In the genomic region with DNA sequence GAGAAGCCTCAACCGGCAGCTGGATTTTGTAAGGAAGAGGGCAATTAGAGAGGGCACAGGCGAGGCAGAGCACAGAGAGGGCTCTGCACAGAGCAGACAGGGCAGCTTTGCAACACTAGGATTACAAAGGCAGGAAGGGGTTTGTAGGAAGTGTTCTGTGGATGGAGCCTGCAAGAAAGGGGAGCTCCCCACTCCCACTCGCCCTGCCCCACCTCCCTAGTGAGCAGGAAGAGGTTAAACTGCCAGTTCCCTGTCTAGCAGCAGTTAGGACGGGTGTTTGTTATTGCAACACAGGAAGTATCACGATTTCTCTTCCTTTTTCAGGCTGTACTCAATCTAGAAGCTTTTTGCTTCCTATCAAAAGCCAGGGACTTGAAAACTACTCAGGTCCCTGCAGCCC, we compare ENCODE assay signal across 8 cellular contexts.
DNase-seq lines count a peak whose midpoint lies in the region; ATAC-seq lines count a peak whose summit lies in the region.

No MANE protein-coding gene starts in this region.

- no peaks in the 10 kb centered on the region for H3K27me3 Mint-ChIP-seq in activated T-cell treated with anti-CD3 and anti-CD28 coated beads, Interleukin-2, amount 50 U/mL, for 72 hours (ENCODE audit: low read depth)
- H3K27me3 Mint-ChIP-seq in stimulated activated naive CD8-positive, alpha-beta T cell treated with anti-CD3 and anti-CD28 coated beads, Interleukin-15, amount 100 ng/mL, for 72 hours = no peaks in the 10 kb centered on the region

- H3K4me3 ChIP-seq in MG63 = no peak overlapping the region

- no peaks in the 10 kb centered on the region for H3K9me3 Mint-ChIP-seq in activated T-cell treated with anti-CD3 and anti-CD28 coated beads, Interleukin-2, amount 50 U/mL, for 72 hours
- H3K9me3 Mint-ChIP-seq in stimulated activated naive CD8-positive, alpha-beta T cell treated with anti-CD3 and anti-CD28 coated beads, Interleukin-15, amount 100 ng/mL, for 72 hours = no peaks in the 10 kb centered on the region

- ATAC-seq in GM18867 (IDR thresholded peaks at IDR 0.05; ENCODE audit: unreplicated experiment) (peak; percentile 64), left lobe of liver (peak; percentile 43), HG02870 (IDR thresholded peaks at IDR 0.05; ENCODE audit: unreplicated experiment) (no peak)
- peak; percentile 65 to 85 for ATAC-seq in activated T-cell treated with anti-CD3 and anti-CD28 coated beads, Interleukin-2, amount 50 U/mL, for 72 hours (replicated peaks in 1 of 2)
- ATAC-seq in stimulated activated naive CD8-positive, alpha-beta T cell treated with anti-CD3 and anti-CD28 coated beads, Interleukin-15, amount 100 ng/mL, for 72 hours = peak; percentile 91

- peak overlapping the region; percentile 79 to 91 for H3K4me3 Mint-ChIP-seq in activated T-cell treated with anti-CD3 and anti-CD28 coated beads, Interleukin-2, amount 50 U/mL, for 72 hours
- H3K4me3 Mint-ChIP-seq in stimulated activated naive CD8-positive, alpha-beta T cell treated with anti-CD3 and anti-CD28 coated beads, Interleukin-15, amount 100 ng/mL, for 72 hours = peak overlapping the region; percentile 77 to 81

- DNase-seq in KG1 (lab: John Stamatoyannopoulos, UW) = peak; percentile 36
- DNase-seq in activated T-cell treated with anti-CD3 and anti-CD28 coated beads, Interleukin-2, amount 50 U/mL, for 72 hours = peak; percentile 51 to 66
- no peak for DNase-seq in left lobe of liver (ENCODE audit: low spot score)
- peak in 1 of 2 donors; percentile 80 for DNase-seq in stimulated activated naive CD8-positive, alpha-beta T cell treated with anti-CD3 and anti-CD28 coated beads, Interleukin-15, amount 100 ng/mL, for 72 hours
- DNase-seq in MG63 = no peak
- DNase-seq in NCI-H524 treated with DMSO at 0.1 percent for 48 hours (lab: John Stamatoyannopoulos, UW) = no peak

- peaks cover 91% of the 10 kb centered on the region for H3K4me1 Mint-ChIP-seq in activated T-cell treated with anti-CD3 and anti-CD28 coated beads, Interleukin-2, amount 50 U/mL, for 72 hours (ENCODE audit: low read depth)
- peaks cover 98% of the 10 kb centered on the region for H3K4me1 Mint-ChIP-seq in stimulated activated naive CD8-positive, alpha-beta T cell treated with anti-CD3 and anti-CD28 coated beads, Interleukin-15, amount 100 ng/mL, for 72 hours

- no peaks in the 10 kb centered on the region for H3K36me3 ChIP-seq in MG63

- no peaks in the 10 kb centered on the region for H3K9me3 ChIP-seq in MG63

- peaks cover 1 to 2% of the 10 kb centered on the region in 2 donors for H3K36me3 Mint-ChIP-seq in activated T-cell treated with anti-CD3 and anti-CD28 coated beads, Interleukin-2, amount 50 U/mL, for 72 hours (ENCODE audit: insufficient read depth in 2 of 2)

- no peaks in the 10 kb centered on the region for H3K27me3 ChIP-seq in MG63

- peak overlapping the region; percentile 90 for H3K27ac Mint-ChIP-seq in activated T-cell treated with anti-CD3 and anti-CD28 coated beads, Interleukin-2, amount 50 U/mL, for 72 hours
- peak overlapping the region; percentile 73 to 92 for H3K27ac Mint-ChIP-seq in stimulated activated naive CD8-positive, alpha-beta T cell treated with anti-CD3 and anti-CD28 coated beads, Interleukin-15, amount 100 ng/mL, for 72 hours

Comparison
In these comparisons a context has a peak if more than half of its experiments do, and no peak if none do; other contexts are left out.
1. DNase-seq: peak in KG1 (single experiment) and activated T-cell treated with anti-CD3 and anti-CD28 coated beads, Interleukin-2, amount 50 U/mL, for 72 hours (2 of 2); none in left lobe of liver (single experiment), MG63 (single experiment) and NCI-H524 treated with DMSO at 0.1 percent for 48 hours (single experiment).